In genomic region chr9:93453047-93453914, GRCh38 we compare ENCODE assay signal across 8 cellular contexts. TPM values are rescaled to one million over a fixed set of nuclear protein-coding genes. Genes with fewer than 3 reads are reported as not detected.
A peak's percentile ranks its signal among the peaks of the same experiment; 100 is the strongest.
DNase-seq lines count a peak whose midpoint lies in the region; ATAC-seq and TF ChIP-seq lines count a peak whose summit lies in the region.

TSS of gene FAM120AOS (minus strand) at chr9:93453581. CDS start at chr9:93452709, 872 bp downstream.

- no peak for TF ChIP-seq EP300 in transverse colon (IDR thresholded peaks at IDR 0.05; ENCODE audit: low read depth)

- H4K91ac ChIP-seq in trophoblast cell (ENCODE audit: low read depth, low read length): peak within 1 kb of the TSS; percentile 99

- intact Hi-C loops in cardiac septum (cut with DNase I) (loop anchor here (5.0 to 10.0 kb wide), 3 partner anchors 49 to 328 kb away; no protein-coding TSS in a partner anchor), transverse colon (cut with DNase I; ENCODE audit: low total_unique reads) (loop anchor here (5.0 kb wide), 1 partner anchor 114 kb away; no protein-coding TSS in a partner anchor)

- peaks cover 8% of the 10 kb centered on the region for H3K36me3 Mint-ChIP-seq in T-cell

- H2BK120ac ChIP-seq in trophoblast cell (ENCODE audit: insufficient read depth, low read length, poor library complexity): peak within 1 kb of the TSS; percentile 96

- no peak within 1 kb of the TSS for H3K23ac ChIP-seq in trophoblast cell (ENCODE audit: low read length)

- peak within 1 kb of the TSS; percentile 87 for H3K9ac ChIP-seq in trophoblast cell (ENCODE audit: low read length)

- peak; percentile 93 for TF ChIP-seq POLR2A in transverse colon (IDR thresholded peaks at IDR 0.05)

- H3K9me3 ChIP-seq in trophoblast cell (ENCODE audit: insufficient read depth, low read depth, low read length) (no peaks in the 10 kb centered on the region), transverse colon (no peaks in the 10 kb centered on the region)

- peak within 1 kb of the TSS; percentile 86 for H4K12ac ChIP-seq in trophoblast cell (ENCODE audit: low read depth, low read length)

- H3K14ac ChIP-seq in trophoblast cell (ENCODE audit: low read length): peak within 1 kb of the TSS; percentile 96

- H2BK5ac ChIP-seq in trophoblast cell (ENCODE audit: low read depth, low read length, poor library complexity): peak within 1 kb of the TSS; percentile 91

- no peak within 1 kb of the TSS for H2BK12ac ChIP-seq in trophoblast cell (ENCODE audit: low read length)

- H3K4me3 Mint-ChIP-seq in T-cell: peak within 1 kb of the TSS; percentile 88 to 94 (median 90)

- in situ Hi-C loops in transverse colon (cut with MboI; ENCODE audit: low pct_ligation_motif_present in 1 of 4, low pct_unique_long_range_greater_than_20kb in 1 of 4, low sequenced_read_pairs in 3 of 4): loop anchor here in 1 of 4 donors (10.0 kb wide), 1 partner anchor 112 kb away; no protein-coding TSS in a partner anchor

- DNase-seq in GM12864 (ENCODE audit: low read depth): peak; percentile 84
- peak; percentile 84 for DNase-seq in NCI-H1417 treated with DMSO at 0.1 percent for 48 hours (lab: John Stamatoyannopoulos, UW)
- peak; percentile 54 to 90 (median 79) for DNase-seq in T-cell
- peak; percentile 97 for DNase-seq in cardiac septum (ENCODE audit: low spot score)
- DNase-seq in trophoblast cell: peak; percentile 91 to 92
- peak; percentile 95 for DNase-seq in transverse colon

- peak within 1 kb of the TSS; percentile 92 for H3K4me2 ChIP-seq in trophoblast cell (ENCODE audit: low read length)

- no peak for TF ChIP-seq CTCF in GM12864 (IDR thresholded peaks at IDR 0.05; ENCODE audit: low read depth, low read length, missing control alignments)
- TF ChIP-seq CTCF in transverse colon (IDR thresholded peaks at IDR 0.05): peak in 1 of 5 experiments; percentile 7

- H3K9me3 Mint-ChIP-seq in T-cell: no peaks in the 10 kb centered on the region

- H2AK5ac ChIP-seq in trophoblast cell (ENCODE audit: low read length): peak within 1 kb of the TSS; percentile 76

- H3K4me1 ChIP-seq in trophoblast cell (ENCODE audit: control insufficient read depth in 1 of 2, insufficient read depth in 2 of 2, low read length in 2 of 2) (peaks cover 0 to 2% of the 10 kb centered on the region in 2 experiments), transverse colon (peaks cover 42 to 65% (median 55%) of the 10 kb centered on the region in 4 donors)

- H3K27ac ChIP-seq in adipose tissue (ENCODE audit: low read depth, low read length) (peak within 1 kb of the TSS; percentile 43), trophoblast cell (ENCODE audit: low read depth, low read length) (peak within 1 kb of the TSS; percentile 94), transverse colon (peak within 1 kb of the TSS; percentile 96 to 99 (median 98))

- WGBS in adipose tissue, 3 donors: 0 to 1% (median 0%) methylated on average over 34 of the region's 34 CpGs
- no CpG with 5 or more reads among the region's 34 CpGs for WGBS in trophoblast cell (ENCODE audit: extremely low coverage, insufficient coverage, insufficient read length)
- WGBS in transverse colon (ENCODE audit: low coverage in 1 of 2), 2 donors: 0% methylated on average over 7 to 34 of the region's 34 CpGs

- H3K4me3 ChIP-seq in GM12864 (ENCODE audit: low read depth, low read length): peak within 1 kb of the TSS; percentile 81
- H3K4me3 ChIP-seq in trophoblast cell (ENCODE audit: low read depth, low read length): peak within 1 kb of the TSS; percentile 99
- peak within 1 kb of the TSS; percentile 62 to 85 (median 76) for H3K4me3 ChIP-seq in transverse colon

- peak; percentile 69 for ATAC-seq in HG02759 (IDR thresholded peaks at IDR 0.05; ENCODE audit: unreplicated experiment)
- peak; percentile 63 to 77 (median 69) for ATAC-seq in T-cell (replicated peaks in 1 of 4)

- H3K4me1 Mint-ChIP-seq in T-cell: peaks cover 56 to 71% (median 61%) of the 10 kb centered on the region in 3 donors

- peaks cover 19% of the 10 kb centered on the region for H3K79me2 ChIP-seq in trophoblast cell (ENCODE audit: control insufficient read depth, insufficient read depth, low read length, poor library complexity)

- H3K27me3 ChIP-seq in trophoblast cell (ENCODE audit: insufficient read depth, low read length) (no peaks in the 10 kb centered on the region), transverse colon (no peaks in the 10 kb centered on the region)

- CTCF ChIA-PET in T-cell (lab: Charles Lee): interaction anchor here (0.6 to 2.4 kb wide), 8 partner anchors 9 to 1216 kb away, joined by 3 to 14 read pairs (median 4); no protein-coding TSS in a partner anchor

- peak within 1 kb of the TSS; percentile 96 for H3K18ac ChIP-seq in trophoblast cell (ENCODE audit: low read length)

- peak within 1 kb of the TSS; percentile 97 for H3K4ac ChIP-seq in trophoblast cell (ENCODE audit: low read depth, low read length)

- no peaks in the 10 kb centered on the region for H3K27me3 Mint-ChIP-seq in T-cell

- H4K8ac ChIP-seq in trophoblast cell (ENCODE audit: low read depth, low read length): peak within 1 kb of the TSS; percentile 95

- H3K79me1 ChIP-seq in trophoblast cell (ENCODE audit: low read length): peaks cover 16% of the 10 kb centered on the region

- peak within 1 kb of the TSS; percentile 93 to 96 for H3K27ac Mint-ChIP-seq in T-cell

- peaks cover under 1% of the 10 kb centered on the region in 2 experiments for H3K36me3 ChIP-seq in trophoblast cell (ENCODE audit: control insufficient read depth in 1 of 2, insufficient read depth in 2 of 2, low read length in 2 of 2)
- H3K36me3 ChIP-seq in transverse colon: peaks cover 0 to 4% (median under 1%) of the 10 kb centered on the region in 4 donors

- peak within 1 kb of the TSS; percentile 49 for H2AFZ ChIP-seq in trophoblast cell (ENCODE audit: insufficient read depth, low read length, poor library complexity)

- POLR2A ChIA-PET in T-cell (lab: Charles Lee): interaction anchor here (0.6 to 1.4 kb wide), 2 partner anchors 11 to 45 kb away, joined by 4 read pairs; no protein-coding TSS in a partner anchor

RNA-seq across cellular contexts. Expression of gene FAM120AOS, which starts in this region (rescaled TPM):
- 10 to 100 TPM; 35.7 to 44.0 (median 41.4) TPM for total RNA-seq in T-cell
- 10 to 100 TPM; 21.2 to 44.8 (median 44.7) TPM for polyA plus RNA-seq in adipose tissue
- total RNA-seq in cardiac septum: 39.1 TPM
- 40.6 and 41.6 TPM in 2 replicates for polyA plus RNA-seq in trophoblast cell (2013)
- 100 to 1,000 TPM in 1 of 4 donors, 10 to 100 TPM in 3; 68.9 to 108 (median 86.4) TPM for total RNA-seq in transverse colon

Comparison
In these comparisons a context has a peak if more than half of its experiments do, and no peak if none do; other contexts are left out.
1. Peak in every context shown above with its lines: DNase-seq, ATAC-seq, H3K4me3 ChIP-seq and H3K27ac ChIP-seq.
2. H3K27ac ChIP-seq: peak in every context shown above with its lines; median percentile 98 in transverse colon; 94 in trophoblast cell; 43 in adipose tissue.